Comparison of ENCODE assay signal across 14 cellular contexts in genomic region chr9:104895572-104895971, GRCh38. TPM values are rescaled to one million over a fixed set of nuclear protein-coding genes. Genes with fewer than 3 reads are reported as not detected.
DNase-seq lines count a peak whose midpoint lies in the region; ATAC-seq and TF ChIP-seq lines count a peak whose summit lies in the region.
"Had no signal": no experiment of that assay in that cellular context is flagged by ENCODE, and none has a peak within 500 bp of the region (broad histone marks: within the 10 kb centered on the region; RNA-seq: fewer than 3 reads in every experiment).

No MANE protein-coding gene starts in this region.

- H3K4me1 ChIP-seq in mesendoderm (ENCODE audit: control insufficient read depth, low read depth, low read length): no peaks in the 10 kb centered on the region

- H3K79me1 ChIP-seq in mesendoderm (ENCODE audit: low read length): no peaks in the 10 kb centered on the region

- H3K23ac ChIP-seq in mesendoderm (ENCODE audit: low read length): no peak overlapping the region

- no peak overlapping the region for H2AK5ac ChIP-seq in mesendoderm (ENCODE audit: low read length)

- no peak overlapping the region for H2BK15ac ChIP-seq in mesendoderm (replicated peaks; ENCODE audit: low read depth)

- H3K79me2 ChIP-seq in mesendoderm (ENCODE audit: control insufficient read depth, insufficient read depth, low read length): no peaks in the 10 kb centered on the region

- DNase-seq in COLO829 (ENCODE audit: low spot score): peak; percentile 74
- DNase-seq in M059J (ENCODE audit: low read depth): peak; percentile 96
- DNase-seq in coronary artery (ENCODE audit: low spot score): no peak
- DNase-seq in mesendoderm: no peak
- no peak for DNase-seq in NOMO-1 treated with DMSO at 0.1 percent for 48 hours (lab: John Stamatoyannopoulos, UW; ENCODE audit: unreplicated experiment)
- DNase-seq in T-helper 1 cell: no peak
- no peak for DNase-seq in erythroblast (lab: John Stamatoyannopoulos, UW)
- DNase-seq: activated CD8-positive, alpha-beta memory T cell treated with anti-CD3 and anti-CD28 coated beads for 24 hours; activated gamma-delta T cell; GDM1; left cardiac atrium; NCI-H69; stimulated activated naive CD8-positive, alpha-beta T cell treated with anti-CD3 and anti-CD28 coated beads, Interleukin-15, amount 100 ng/mL, for 72 hours had no signal

- H3K18ac ChIP-seq in mesendoderm (ENCODE audit: low read length): no peak overlapping the region

- H3K27ac ChIP-seq in coronary artery (peak overlapping the region in 1 of 2 donors; percentile 29), mesendoderm (ENCODE audit: low read depth, low read length) (no peak overlapping the region)

- H3K27me3 ChIP-seq in mesendoderm (ENCODE audit: insufficient read depth, low read length, poor library complexity): no peaks in the 10 kb centered on the region

- ATAC-seq in GM18858 (IDR thresholded peaks at IDR 0.05; ENCODE audit: unreplicated experiment): no peak
- ATAC-seq: stimulated activated naive CD8-positive, alpha-beta T cell treated with anti-CD3 and anti-CD28 coated beads, Interleukin-15, amount 100 ng/mL, for 72 hours had no signal

- H3K36me3 ChIP-seq in mesendoderm (ENCODE audit: control insufficient read depth, insufficient read depth, low read length): no peaks in the 10 kb centered on the region

- no peak overlapping the region for H3K4ac ChIP-seq in mesendoderm (ENCODE audit: low read depth, low read length)

- H2BK5ac ChIP-seq in mesendoderm (ENCODE audit: low read length): no peak overlapping the region

- H4K8ac ChIP-seq in mesendoderm (ENCODE audit: low read depth, low read length): peak overlapping the region; percentile 2

- TF ChIP-seq CTCF in coronary artery (IDR thresholded peaks at IDR 0.05): no peak

- no peak overlapping the region for H3K9ac ChIP-seq in mesendoderm (ENCODE audit: low read length)

- no peak for TF ChIP-seq POLR2A in erythroblast (IDR thresholded peaks at IDR 0.05; ENCODE audit: low read length)

- no peak overlapping the region for H3K4me2 ChIP-seq in mesendoderm (ENCODE audit: low read length)

- whole genome bisulfite sequencing in mesendoderm (ENCODE audit: extremely low coverage, insufficient coverage, low lambda C conversion rate): no CpG with 5 or more reads among the region's 6 CpGs

- no peak overlapping the region for H4K5ac ChIP-seq in mesendoderm (ENCODE audit: low read length)

- no peak overlapping the region for H2BK120ac ChIP-seq in mesendoderm (ENCODE audit: low read depth, low read length)

- H3K4me3 ChIP-seq in coronary artery: peak overlapping the region; percentile 1
- no peak overlapping the region for H3K4me3 ChIP-seq in mesendoderm (ENCODE audit: low read length)

- no peak overlapping the region for H3K56ac ChIP-seq in mesendoderm (ENCODE audit: low read length)

RNA-seq across cellular contexts. Expression of gene ABCA1, which starts 32.4 kb away (rescaled TPM):
- total RNA-seq in M059J (2014; rRNA removed; shearing (Covaris generic)): 5.2 and 7.7 TPM in 2 replicates
- 1.0 TPM for polyA plus RNA-seq in mesendoderm (2013, experiment 1 of 2)
- polyA plus RNA-seq in mesendoderm (2013, experiment 2 of 2): 1.1 TPM

Comparison
In these comparisons a context has a peak if more than half of its experiments do, and no peak if none do; other contexts are left out.
1. DNase-seq: peak in COLO829 (single experiment) and M059J (single experiment); none in coronary artery (single experiment), mesendoderm (single experiment), NOMO-1 treated with DMSO at 0.1 percent for 48 hours (single experiment), T-helper 1 cell (0 of 5) and erythroblast (0 of 2).